Comparison of ENCODE assay signal across 8 cellular contexts in genomic region chr1:232630047-232630893, GRCh38. TPM values are rescaled to one million over a fixed set of nuclear protein-coding genes. Genes with fewer than 3 reads are reported as not detected.
DNase-seq lines count a peak whose midpoint lies in the region; ATAC-seq and TF ChIP-seq lines count a peak whose summit lies in the region.

Gene SIPA1L2, minus strand, starts transcription at chr1:232630133. Its CDS starts 114,794 bp downstream, at chr1:232515339.

- peak within 1 kb of the TSS; percentile 59 for H3K4me3 ChIP-seq in HAP-1
- H3K4me3 ChIP-seq in Loucy (ENCODE audit: low read length, poor library complexity, severe bottlenecking), result peak within 1 kb of the TSS; percentile 77
- peak within 1 kb of the TSS; percentile 76 for H3K4me3 ChIP-seq in SJSA1
- H3K4me3 ChIP-seq in suprapubic skin, result peak within 1 kb of the TSS; percentile 93

- H3K4me2 ChIP-seq in Loucy (ENCODE audit: low read depth, low read length, poor library complexity, severe bottlenecking), result peak within 1 kb of the TSS; percentile 97

- H3K36me3 ChIP-seq in HAP-1 (replicated peaks) (no peaks in the 10 kb centered on the region), Loucy (ENCODE audit: insufficient read depth, low read length) (no peaks in the 10 kb centered on the region), SJSA1 (no peaks in the 10 kb centered on the region), suprapubic skin (no peaks in the 10 kb centered on the region)

- DNase-seq in ELF-1 (ENCODE audit: low read depth, low spot score) (peak; percentile 93), HAP-1 (ENCODE audit: low spot score in 2 of 2) (peak; percentile 76 to 94), SJSA1 (ENCODE audit: low read depth in 1 of 2, low spot score in 2 of 2) (peak; percentile 90 to 97), glomerular endothelial cell (ENCODE audit: extremely low read depth, low read depth, low spot score) (no peak), omental fat pad (ENCODE audit: low spot score) (peak; percentile 73), suprapubic skin (ENCODE audit: low spot score in 2 of 2) (peak; percentile 94 to 96)
- DNase-seq in activated naive CD4-positive, alpha-beta T cell treated with anti-CD3 and anti-CD28 coated beads, Interleukin-2, amount 10 ng/mL, durations not matched to agents 7 days and 5 days, result peak; percentile 89

- peak within 1 kb of the TSS; percentile 71 for H3K27ac Mint-ChIP-seq in activated naive CD4-positive, alpha-beta T cell treated with anti-CD3 and anti-CD28 coated beads, Interleukin-2, amount 10 ng/mL, durations not matched to agents 7 days and 5 days

- H2AFZ ChIP-seq in Loucy (ENCODE audit: low read length), result peak within 1 kb of the TSS; percentile 87

- peak within 1 kb of the TSS; percentile 72 for H3K9ac ChIP-seq in Loucy (ENCODE audit: low read depth, low read length, poor library complexity, severe bottlenecking)

- peak within 1 kb of the TSS; percentile 79 for H3K4me3 Mint-ChIP-seq in activated naive CD4-positive, alpha-beta T cell treated with anti-CD3 and anti-CD28 coated beads, Interleukin-2, amount 10 ng/mL, durations not matched to agents 7 days and 5 days

- no peak for TF ChIP-seq EP300 in suprapubic skin (IDR thresholded peaks at IDR 0.05)

- H3K9me2 ChIP-seq in Loucy (replicated peaks; ENCODE audit: low read depth, low read length), result no peaks in the 10 kb centered on the region

- H3K79me2 ChIP-seq in Loucy (ENCODE audit: insufficient read depth, low read length), result peaks cover 40% of the 10 kb centered on the region

- peaks cover 30% of the 10 kb centered on the region for H3K4me1 Mint-ChIP-seq in activated naive CD4-positive, alpha-beta T cell treated with anti-CD3 and anti-CD28 coated beads, Interleukin-2, amount 10 ng/mL, durations not matched to agents 7 days and 5 days

- H3K4me1 ChIP-seq in HAP-1, result peaks cover 16% of the 10 kb centered on the region
- H3K4me1 ChIP-seq in Loucy (ENCODE audit: insufficient read depth, low read length, poor library complexity, severe bottlenecking), result peaks cover 58% of the 10 kb centered on the region
- H3K4me1 ChIP-seq in SJSA1 (replicated peaks), result peaks cover 9% of the 10 kb centered on the region
- H3K4me1 ChIP-seq in suprapubic skin, result peaks cover 36% of the 10 kb centered on the region

- peaks cover 3% of the 10 kb centered on the region for H4K20me1 ChIP-seq in Loucy (ENCODE audit: insufficient read depth, low read length, poor library complexity, severe bottlenecking)

- in situ Hi-C loops in HAP-1 (cut with MboI; ENCODE audit: low sequenced_read_pairs), result loop anchor here (10.0 kb wide), 1 partner anchor 615 kb away; no protein-coding TSS in a partner anchor

- no peaks in the 10 kb centered on the region for H3K9me3 Mint-ChIP-seq in activated naive CD4-positive, alpha-beta T cell treated with anti-CD3 and anti-CD28 coated beads, Interleukin-2, amount 10 ng/mL, durations not matched to agents 7 days and 5 days

- peak in 1 of 2 donors; percentile 57 for TF ChIP-seq POLR2A in suprapubic skin (IDR thresholded peaks at IDR 0.05)

- ATAC-seq in omental fat pad (ENCODE audit: low FRiP score), result peak; percentile 95

- H3K27me3 ChIP-seq in HAP-1 (ENCODE audit: low read depth) (no peaks in the 10 kb centered on the region), Loucy (ENCODE audit: insufficient read depth, low read length, poor library complexity, severe bottlenecking) (no peaks in the 10 kb centered on the region), SJSA1 (replicated peaks) (no peaks in the 10 kb centered on the region), suprapubic skin (no peaks in the 10 kb centered on the region)

- H3K36me3 Mint-ChIP-seq in activated naive CD4-positive, alpha-beta T cell treated with anti-CD3 and anti-CD28 coated beads, Interleukin-2, amount 10 ng/mL, durations not matched to agents 7 days and 5 days, result no peaks in the 10 kb centered on the region

- peaks cover 49% of the 10 kb centered on the region for H3K27me3 Mint-ChIP-seq in activated naive CD4-positive, alpha-beta T cell treated with anti-CD3 and anti-CD28 coated beads, Interleukin-2, amount 10 ng/mL, durations not matched to agents 7 days and 5 days

- TF ChIP-seq CTCF in Loucy (conservative IDR thresholded peaks at IDR 0.05; ENCODE audit: low read length) (peak; percentile 88), omental fat pad (IDR thresholded peaks at IDR 0.05) (no peak), suprapubic skin (IDR thresholded peaks at IDR 0.05) (peak; percentile 18 to 53)

- 0% methylated on average over 14 of the region's 98 CpGs for WGBS in suprapubic skin

- CTCF ChIA-PET in activated naive CD4-positive, alpha-beta T cell treated with anti-CD3 and anti-CD28 coated beads, Interleukin-2, amount 10 ng/mL, durations not matched to agents 7 days and 5 days (lab: Charles Lee), result interaction anchor here (0.8 kb wide), 1 partner anchor 164 kb away, joined by 5 read pairs; no protein-coding TSS in a partner anchor

- H3F3A ChIP-seq in Loucy (ENCODE audit: low read depth), result peaks cover 7% of the 10 kb centered on the region; the same call in 1 of the 2 replicates

- H3K27ac ChIP-seq in SJSA1, result peak within 1 kb of the TSS; percentile 64
- peak within 1 kb of the TSS; percentile 89 for H3K27ac ChIP-seq in suprapubic skin

- no peaks in the 10 kb centered on the region for H3K9me3 ChIP-seq in HAP-1
- H3K9me3 ChIP-seq in Loucy (ENCODE audit: insufficient read depth, low read depth, low read length), result no peaks in the 10 kb centered on the region
- no peaks in the 10 kb centered on the region for H3K9me3 ChIP-seq in SJSA1 (replicated peaks)
- no peaks in the 10 kb centered on the region for H3K9me3 ChIP-seq in suprapubic skin

RNA-seq across cellular contexts. Expression of gene SIPA1L2, which starts in this region (rescaled TPM):
- total RNA-seq in SJSA1 (2014; rRNA removed; shearing (Covaris generic)), result 9.9 and 10.4 TPM in 2 replicates
- total RNA-seq in glomerular endothelial cell, result 24.5 and 60.3 TPM in 2 replicates
- 100 to 1,000 TPM in 1 of 4 donors, 10 to 100 TPM in 3; 20.5 to 111 (median 39.8) TPM for total RNA-seq in omental fat pad
- 10 to 100 TPM; 14.8 to 25.1 (median 20.8) TPM for total RNA-seq in suprapubic skin

Comparison
In these comparisons a context has a peak if more than half of its experiments do, and no peak if none do; other contexts are left out.
1. CTCF ChIP-seq: peak in Loucy (single experiment) and suprapubic skin (2 of 2); none in omental fat pad (0 of 3).
2. Peak in every context shown above with its lines, with median percentiles within 50 percentile points of each other: H3K4me3 ChIP-seq.